In the genomic region with DNA sequence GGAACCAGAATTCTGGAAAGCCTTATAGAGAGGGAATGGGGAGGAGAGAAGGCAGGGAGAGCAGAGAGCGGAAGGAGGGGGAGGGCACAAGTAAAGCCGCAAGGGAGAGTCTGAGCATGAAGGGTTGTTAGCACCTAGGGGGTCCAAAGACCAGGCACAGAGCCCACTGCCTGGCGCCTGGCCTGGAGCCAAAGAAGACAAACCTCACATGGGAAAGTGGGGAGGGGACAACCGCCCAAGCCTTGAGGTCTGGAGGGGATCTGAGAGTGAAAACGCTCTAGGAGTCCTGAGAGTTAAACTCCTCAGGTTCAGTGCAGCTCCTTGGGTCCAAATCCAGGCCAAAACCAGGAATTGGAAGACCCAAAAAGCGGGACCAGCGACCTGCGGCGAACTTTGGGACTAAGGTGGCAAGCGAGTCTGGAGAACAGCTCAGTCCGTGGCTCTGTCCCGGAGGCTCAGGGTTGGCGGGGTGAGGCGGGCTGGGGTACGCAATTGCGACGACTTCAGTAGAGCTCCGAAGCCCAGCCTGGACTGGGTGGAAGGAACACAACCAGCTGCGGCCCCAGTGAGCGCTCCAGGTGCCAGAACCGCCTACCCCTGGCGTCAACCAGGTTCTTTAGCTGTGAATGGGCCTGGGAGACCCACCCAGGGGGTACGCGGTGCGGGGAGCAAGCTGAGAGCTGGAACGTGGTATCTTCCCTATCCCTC, we compare ENCODE assay signal across 8 cellular contexts. TPM values are rescaled to one million over a fixed set of nuclear protein-coding genes. Genes with fewer than 3 reads are reported as not detected.
DNase-seq lines count a peak whose midpoint lies in the region; ATAC-seq and TF ChIP-seq lines count a peak whose summit lies in the region.

No MANE protein-coding gene starts in this region.

- TF ChIP-seq POLR2A in sigmoid colon (IDR thresholded peaks at IDR 0.05) = peak; percentile 12 to 35

- no peak for TF ChIP-seq CTCF in RWPE2 (IDR thresholded peaks at IDR 0.05; ENCODE audit: poor library complexity, severe bottlenecking)
- no peak for TF ChIP-seq CTCF in fibroblast of pulmonary artery (IDR thresholded peaks at IDR 0.05; ENCODE audit: low read length, missing control alignments)
- TF ChIP-seq CTCF in sigmoid colon (IDR thresholded peaks at IDR 0.05) = no peak

- H3K4me1 ChIP-seq in RWPE2 (ENCODE audit: insufficient read depth, poor library complexity, severe bottlenecking) = peaks cover 24% of the 10 kb centered on the region
- peaks cover 0 to 59% (median 48%) of the 10 kb centered on the region in 4 donors for H3K4me1 ChIP-seq in sigmoid colon

- H3K27ac ChIP-seq in RWPE2 (ENCODE audit: poor library complexity, severe bottlenecking) = no peak overlapping the region
- H3K27ac ChIP-seq in sigmoid colon = peak overlapping the region; percentile 84 to 99 (median 98)

- intact Hi-C loops in sigmoid colon (cut with DNase I) = loop anchor here (1.0 to 5.0 kb wide), 3 partner anchors 17 to 230 kb away; a partner anchor contains a TSS

- WGBS in sigmoid colon, 2 donors = 41 to 50% methylated on average over 26 of the region's 26 CpGs

- H3K4me3 ChIP-seq in H7 (ENCODE audit: insufficient read depth, low read depth, low read length) (peak overlapping the region; percentile 45), RWPE2 (ENCODE audit: severe bottlenecking) (peak overlapping the region; percentile 98), fibroblast of pulmonary artery (replicated peaks; ENCODE audit: low read depth, low read length) (peak overlapping the region; percentile 29), sigmoid colon (peak overlapping the region; percentile 23 to 96 (median 90))

- DNase-seq in H7 = peak; percentile 66
- peak; percentile 78 for DNase-seq in RWPE2 (ENCODE audit: low spot score)
- peak; percentile 52 for DNase-seq in fibroblast of pulmonary artery (ENCODE audit: low read depth)
- DNase-seq in sigmoid colon = peak; percentile 83
- no peak for DNase-seq in NCI-H2196 (lab: John Stamatoyannopoulos, UW; ENCODE audit: unreplicated experiment)
- no peak for DNase-seq in activated CD4-positive, alpha-beta T cell treated with anti-CD3 and anti-CD28 coated beads, Interleukin-2, amount 50 U/mL, for 4 hours

- H3K27me3 ChIP-seq in H7 (ENCODE audit: control insufficient read depth, insufficient read depth, low read length) = peaks cover 26% of the 10 kb centered on the region
- no peaks in the 10 kb centered on the region for H3K27me3 ChIP-seq in RWPE2 (ENCODE audit: insufficient read depth, poor library complexity, severe bottlenecking)
- H3K27me3 ChIP-seq in sigmoid colon = no peaks in the 10 kb centered on the region

- no peak for TF ChIP-seq EP300 in sigmoid colon (IDR thresholded peaks at IDR 0.05)

- H3K36me3 ChIP-seq in H7 (replicated peaks; ENCODE audit: control insufficient read depth, insufficient read depth, low read length) (no peaks in the 10 kb centered on the region), RWPE2 (ENCODE audit: low read depth) (peaks cover 7% of the 10 kb centered on the region), sigmoid colon (no peaks in the 10 kb centered on the region)

- ATAC-seq in RWPE2 (ENCODE audit: low read depth) (no peak), GM21447 (IDR thresholded peaks at IDR 0.05; ENCODE audit: unreplicated experiment) (no peak), HG03457 (IDR thresholded peaks at IDR 0.05; ENCODE audit: unreplicated experiment) (no peak)

- H3K9me3 ChIP-seq in RWPE2 (ENCODE audit: severe bottlenecking) (no peaks in the 10 kb centered on the region), sigmoid colon (no peaks in the 10 kb centered on the region)

RNA-seq across cellular contexts. Expression of a gene that starts 0.8 kb away (rescaled TPM):
- total RNA-seq in H7 (2014; rRNA removed; shearing (Covaris generic)) = 15.2 and 15.8 TPM in 2 replicates
- total RNA-seq in sigmoid colon = 10 to 100 TPM; 41.0 to 63.1 (median 51.8) TPM
- 10 to 100 TPM in 1 of 3 donors, 1 to 10 TPM in 2; 6.6 to 13.4 (median 9.0) TPM for polyA plus RNA-seq in sigmoid colon

RNA-seq across cellular contexts. Expression of a gene that starts 14.9 kb away (rescaled TPM):
- total RNA-seq in H7 (2014; rRNA removed; shearing (Covaris generic)) = 11.3 and 13.9 TPM in 2 replicates
- total RNA-seq in sigmoid colon = 10 to 100 TPM in 2 of 4 donors, 1 to 10 TPM in 2; 5.4 to 12.5 (median 9.4) TPM
- 10 to 100 TPM in 1 of 3 donors, 1 to 10 TPM in 2; 2.4 to 27.5 (median 2.8) TPM for polyA plus RNA-seq in sigmoid colon

RNA-seq across cellular contexts. Expression of a gene that starts 18.1 kb away (rescaled TPM):
- 0.03 and 0.18 TPM in 2 replicates for total RNA-seq in H7 (2014; rRNA removed; shearing (Covaris generic))
- total RNA-seq in sigmoid colon = 10 to 100 TPM; 43.9 to 97.2 (median 65.3) TPM
- 10 to 100 TPM in 1 of 3 donors, 1 to 10 TPM in 2; 5.1 to 33.4 (median 7.8) TPM for polyA plus RNA-seq in sigmoid colon

RNA-seq across cellular contexts. Expression of a gene that starts 28.1 kb away (rescaled TPM):
- not detected in 2 replicates for total RNA-seq in H7 (2014; rRNA removed; shearing (Covaris generic))
- 1 to 10 TPM in 1 of 4 donors, not detected in 3; 8.2 TPM for total RNA-seq in sigmoid colon
- polyA plus RNA-seq in sigmoid colon = over 10,000 TPM; 12,817 to 35,077 (median 19,474) TPM

RNA-seq across cellular contexts. Expression of a gene that starts 35.3 kb away (rescaled TPM):
- total RNA-seq in H7 (2014; rRNA removed; shearing (Covaris generic)) = 0.04 and 0.52 TPM in 2 replicates
- 1 to 10 TPM in 1 of 4 donors, under 1 TPM in 3; 0.16 to 1.1 (median 0.38) TPM for total RNA-seq in sigmoid colon
- polyA plus RNA-seq in sigmoid colon = 1 to 10 TPM; 1.8 to 3.0 (median 2.8) TPM

Comparison
In these comparisons a context has a peak if more than half of its experiments do, and no peak if none do; other contexts are left out.
1. DNase-seq: peak in H7 (single experiment), RWPE2 (single experiment), fibroblast of pulmonary artery (single experiment) and sigmoid colon (single experiment); none in NCI-H2196 (single experiment) and activated CD4-positive, alpha-beta T cell treated with anti-CD3 and anti-CD28 coated beads, Interleukin-2, amount 50 U/mL, for 4 hours (0 of 2).
2. H3K4me3 ChIP-seq: peak in every context shown above with its lines; median percentile 98 in RWPE2; 90 in sigmoid colon; 45 in H7; 29 in fibroblast of pulmonary artery.
3. RNA of a gene that starts 18.1 kb away (total RNA-seq): 43.9 to 97.2 TPM in sigmoid colon; 0.03 to 0.18 TPM in H7; every median in the first group is over 10 times any median in the second.